In the genomic region with DNA sequence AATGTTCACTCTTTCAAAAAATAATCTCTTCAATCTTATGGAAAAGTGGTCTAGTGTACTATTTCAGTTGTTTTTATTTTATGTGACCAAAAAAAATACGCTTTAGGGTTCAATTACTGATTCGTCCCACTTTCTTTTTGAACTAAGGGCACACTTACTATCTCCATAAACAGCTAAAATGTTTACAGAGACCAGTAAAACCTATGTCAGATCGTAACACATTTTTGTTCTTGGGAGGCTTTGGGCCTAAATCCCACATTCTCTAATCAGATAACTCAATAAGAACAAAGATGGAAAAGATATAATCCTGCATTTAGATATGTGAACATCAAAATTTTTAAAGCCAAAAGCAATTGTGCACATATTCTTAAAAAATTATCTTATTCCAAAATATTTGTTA, we compare ENCODE assay signal across 2 cellular contexts.
TF ChIP-seq lines count a peak whose summit lies in the region.

No MANE protein-coding gene starts in this region.

TF ChIP-seq in SK-N-SH, 30 proteins besides CTCF, POLR2A, EP300 and RAD21 (continued from another document):
- TF ChIP-seq, protein P1, sequence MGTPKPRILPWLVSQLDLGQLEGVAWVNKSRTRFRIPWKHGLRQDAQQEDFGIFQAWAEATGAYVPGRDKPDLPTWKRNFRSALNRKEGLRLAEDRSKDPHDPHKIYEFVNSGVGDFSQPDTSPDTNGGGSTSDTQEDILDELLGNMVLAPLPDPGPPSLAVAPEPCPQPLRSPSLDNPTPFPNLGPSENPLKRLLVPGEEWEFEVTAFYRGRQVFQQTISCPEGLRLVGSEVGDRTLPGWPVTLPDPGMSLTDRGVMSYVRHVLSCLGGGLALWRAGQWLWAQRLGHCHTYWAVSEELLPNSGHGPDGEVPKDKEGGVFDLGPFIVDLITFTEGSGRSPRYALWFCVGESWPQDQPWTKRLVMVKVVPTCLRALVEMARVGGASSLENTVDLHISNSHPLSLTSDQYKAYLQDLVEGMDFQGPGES (IDR thresholded peaks at IDR 0.05; ENCODE audit: low read depth, low read length), result no peak
- TF ChIP-seq, protein P2, sequence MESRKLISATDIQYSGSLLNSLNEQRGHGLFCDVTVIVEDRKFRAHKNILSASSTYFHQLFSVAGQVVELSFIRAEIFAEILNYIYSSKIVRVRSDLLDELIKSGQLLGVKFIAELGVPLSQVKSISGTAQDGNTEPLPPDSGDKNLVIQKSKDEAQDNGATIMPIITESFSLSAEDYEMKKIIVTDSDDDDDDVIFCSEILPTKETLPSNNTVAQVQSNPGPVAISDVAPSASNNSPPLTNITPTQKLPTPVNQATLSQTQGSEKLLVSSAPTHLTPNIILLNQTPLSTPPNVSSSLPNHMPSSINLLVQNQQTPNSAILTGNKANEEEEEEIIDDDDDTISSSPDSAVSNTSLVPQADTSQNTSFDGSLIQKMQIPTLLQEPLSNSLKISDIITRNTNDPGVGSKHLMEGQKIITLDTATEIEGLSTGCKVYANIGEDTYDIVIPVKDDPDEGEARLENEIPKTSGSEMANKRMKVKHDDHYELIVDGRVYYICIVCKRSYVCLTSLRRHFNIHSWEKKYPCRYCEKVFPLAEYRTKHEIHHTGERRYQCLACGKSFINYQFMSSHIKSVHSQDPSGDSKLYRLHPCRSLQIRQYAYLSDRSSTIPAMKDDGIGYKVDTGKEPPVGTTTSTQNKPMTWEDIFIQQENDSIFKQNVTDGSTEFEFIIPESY (IDR thresholded peaks at IDR 0.05; ENCODE audit: borderline replicate concordance, low read depth), result no peak
- TF ChIP-seq PBX3 (IDR thresholded peaks at IDR 0.05) (no peak), MXI1 (IDR thresholded peaks at IDR 0.05; ENCODE audit: low read depth, low read length) (no peak), FOXJ3 (CRISPR knock-in tag; IDR thresholded peaks at IDR 0.05) (no peak), RXRA (IDR thresholded peaks at IDR 0.05; ENCODE audit: borderline replicate concordance, low read depth) (no peak), FOSL2 (IDR thresholded peaks at IDR 0.05; ENCODE audit: borderline replicate concordance, low read depth) (no peak), TAF1 (IDR thresholded peaks at IDR 0.05; ENCODE audit: borderline replicate concordance, low read depth, low read length) (no peak)

TF ChIP-seq in SK-N-SH treated with all-trans-retinoic acid at 6 μM for 48 hours, 23 proteins besides CTCF, POLR2A, EP300 and RAD21 (continued from another document):
- TF ChIP-seq, protein P3, sequence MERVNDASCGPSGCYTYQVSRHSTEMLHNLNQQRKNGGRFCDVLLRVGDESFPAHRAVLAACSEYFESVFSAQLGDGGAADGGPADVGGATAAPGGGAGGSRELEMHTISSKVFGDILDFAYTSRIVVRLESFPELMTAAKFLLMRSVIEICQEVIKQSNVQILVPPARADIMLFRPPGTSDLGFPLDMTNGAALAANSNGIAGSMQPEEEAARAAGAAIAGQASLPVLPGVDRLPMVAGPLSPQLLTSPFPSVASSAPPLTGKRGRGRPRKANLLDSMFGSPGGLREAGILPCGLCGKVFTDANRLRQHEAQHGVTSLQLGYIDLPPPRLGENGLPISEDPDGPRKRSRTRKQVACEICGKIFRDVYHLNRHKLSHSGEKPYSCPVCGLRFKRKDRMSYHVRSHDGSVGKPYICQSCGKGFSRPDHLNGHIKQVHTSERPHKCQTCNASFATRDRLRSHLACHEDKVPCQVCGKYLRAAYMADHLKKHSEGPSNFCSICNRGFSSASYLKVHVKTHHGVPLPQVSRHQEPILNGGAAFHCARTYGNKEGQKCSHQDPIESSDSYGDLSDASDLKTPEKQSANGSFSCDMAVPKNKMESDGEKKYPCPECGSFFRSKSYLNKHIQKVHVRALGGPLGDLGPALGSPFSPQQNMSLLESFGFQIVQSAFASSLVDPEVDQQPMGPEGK (CRISPR knock-in tag; IDR thresholded peaks at IDR 0.05; ENCODE audit: borderline replicate concordance), result no peak
- no peak for TF ChIP-seq RARB (CRISPR knock-in tag; IDR thresholded peaks at IDR 0.05)
- TF ChIP-seq TCF4 (CRISPR knock-in tag; IDR thresholded peaks at IDR 0.05; ENCODE audit: borderline replicate concordance), result no peak
- TF ChIP-seq ZNF8 (CRISPR knock-in tag; IDR thresholded peaks at IDR 0.05), result no peak
- TF ChIP-seq, protein P4, sequence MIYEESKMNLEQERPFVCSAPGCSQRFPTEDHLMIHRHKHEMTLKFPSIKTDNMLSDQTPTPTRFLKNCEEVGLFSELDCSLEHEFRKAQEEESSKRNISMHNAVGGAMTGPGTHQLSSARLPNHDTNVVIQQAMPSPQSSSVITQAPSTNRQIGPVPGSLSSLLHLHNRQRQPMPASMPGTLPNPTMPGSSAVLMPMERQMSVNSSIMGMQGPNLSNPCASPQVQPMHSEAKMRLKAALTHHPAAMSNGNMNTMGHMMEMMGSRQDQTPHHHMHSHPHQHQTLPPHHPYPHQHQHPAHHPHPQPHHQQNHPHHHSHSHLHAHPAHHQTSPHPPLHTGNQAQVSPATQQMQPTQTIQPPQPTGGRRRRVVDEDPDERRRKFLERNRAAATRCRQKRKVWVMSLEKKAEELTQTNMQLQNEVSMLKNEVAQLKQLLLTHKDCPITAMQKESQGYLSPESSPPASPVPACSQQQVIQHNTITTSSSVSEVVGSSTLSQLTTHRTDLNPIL (CRISPR knock-in tag; IDR thresholded peaks at IDR 0.05; ENCODE audit: low read depth), result no peak
- TF ChIP-seq ZC3H10 (CRISPR knock-in tag; IDR thresholded peaks at IDR 0.05), result no peak
- no peak for TF ChIP-seq SNAI2 (CRISPR knock-in tag; IDR thresholded peaks at IDR 0.05)
- TF ChIP-seq PPARA (CRISPR knock-in tag; IDR thresholded peaks at IDR 0.05; ENCODE audit: borderline replicate concordance), result no peak
- no peak for TF ChIP-seq ZFP30 (CRISPR knock-in tag; IDR thresholded peaks at IDR 0.05)
- TF ChIP-seq, protein P5, sequence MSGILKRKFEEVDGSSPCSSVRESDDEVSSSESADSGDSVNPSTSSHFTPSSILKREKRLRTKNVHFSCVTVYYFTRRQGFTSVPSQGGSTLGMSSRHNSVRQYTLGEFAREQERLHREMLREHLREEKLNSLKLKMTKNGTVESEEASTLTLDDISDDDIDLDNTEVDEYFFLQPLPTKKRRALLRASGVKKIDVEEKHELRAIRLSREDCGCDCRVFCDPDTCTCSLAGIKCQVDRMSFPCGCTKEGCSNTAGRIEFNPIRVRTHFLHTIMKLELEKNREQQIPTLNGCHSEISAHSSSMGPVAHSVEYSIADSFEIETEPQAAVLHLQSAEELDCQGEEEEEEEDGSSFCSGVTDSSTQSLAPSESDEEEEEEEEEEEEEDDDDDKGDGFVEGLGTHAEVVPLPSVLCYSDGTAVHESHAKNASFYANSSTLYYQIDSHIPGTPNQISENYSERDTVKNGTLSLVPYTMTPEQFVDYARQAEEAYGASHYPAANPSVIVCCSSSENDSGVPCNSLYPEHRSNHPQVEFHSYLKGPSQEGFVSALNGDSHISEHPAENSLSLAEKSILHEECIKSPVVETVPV (CRISPR knock-in tag; IDR thresholded peaks at IDR 0.05), result no peak
